1 cellular context compared by ENCODE assay signal in genomic region chr1:20787100-20787774, GRCh38.
TF ChIP-seq lines count a peak whose summit lies in the region.

TSS of gene HP1BP3 (minus strand) at chr1:20787307. CDS start at chr1:20780440, 6,867 bp downstream.

TF ChIP-seq in HepG2, 621 proteins besides CTCF, POLR2A, EP300 and RAD21 (continued from another document and continues in another):
- TF ChIP-seq MBD4 (IDR thresholded peaks at IDR 0.05; ENCODE audit: borderline replicate concordance, low read length): no peak
- TF ChIP-seq ZNF3 (CRISPR knock-in tag; IDR thresholded peaks at IDR 0.05): no peak
- peak; percentile 57 for TF ChIP-seq HDAC1 (CRISPR knock-in tag; IDR thresholded peaks at IDR 0.05)
- no peak for TF ChIP-seq AHR (CRISPR knock-in tag; IDR thresholded peaks at IDR 0.05)
- TF ChIP-seq ZNF747 (CRISPR knock-in tag; IDR thresholded peaks at IDR 0.05; ENCODE audit: borderline replicate concordance): no peak
- TF ChIP-seq ATM (IDR thresholded peaks at IDR 0.05; ENCODE audit: borderline replicate concordance): no peak
- TF ChIP-seq SP2 (CRISPR knock-in tag; IDR thresholded peaks at IDR 0.05): no peak
- TF ChIP-seq ZNF256 (CRISPR knock-in tag; conservative IDR thresholded peaks at IDR 0.05): no peak
- no peak for TF ChIP-seq NFATC3 (CRISPR knock-in tag; IDR thresholded peaks at IDR 0.05)
- TF ChIP-seq, protein P1, sequence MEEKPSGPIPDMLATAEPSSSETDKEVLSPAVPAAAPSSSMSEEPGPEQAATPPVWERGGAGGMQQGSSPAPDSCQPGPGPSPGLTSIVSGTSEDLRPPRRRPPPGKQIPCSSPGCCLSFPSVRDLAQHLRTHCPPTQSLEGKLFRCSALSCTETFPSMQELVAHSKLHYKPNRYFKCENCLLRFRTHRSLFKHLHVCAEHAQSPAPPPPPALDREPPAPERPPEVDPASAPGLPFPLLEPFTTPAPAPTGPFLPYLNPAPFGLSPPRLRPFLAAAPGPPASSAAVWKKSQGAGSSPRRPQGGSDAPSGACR (CRISPR knock-in tag; IDR thresholded peaks at IDR 0.05): 0 out of 2 replicates have a peak, but pooled peaks have one; percentile 67
- TF ChIP-seq TCF12 (IDR thresholded peaks at IDR 0.05): no peak
- TF ChIP-seq TCF12 (CRISPR knock-in tag; IDR thresholded peaks at IDR 0.05): no peak; the same call in 1 of the 2 replicates
- TF ChIP-seq KLF11 (CRISPR knock-in tag; IDR thresholded peaks at IDR 0.05): no peak
- no peak for TF ChIP-seq ZNF513 (CRISPR knock-in tag; conservative IDR thresholded peaks at IDR 0.05)
- no peak for TF ChIP-seq ZFP37 (CRISPR knock-in tag; IDR thresholded peaks at IDR 0.05; ENCODE audit: borderline replicate concordance)
- no peak for TF ChIP-seq ZNF562 (CRISPR knock-in tag; IDR thresholded peaks at IDR 0.05; ENCODE audit: borderline replicate concordance)
- no peak for TF ChIP-seq MTF1 (CRISPR knock-in tag; IDR thresholded peaks at IDR 0.05)
- no peak for TF ChIP-seq NR2C2 (CRISPR knock-in tag; IDR thresholded peaks at IDR 0.05; ENCODE audit: borderline replicate concordance)
- TF ChIP-seq TP53 (CRISPR knock-in tag; conservative IDR thresholded peaks at IDR 0.05): no peak
- no peak for TF ChIP-seq MAFG (CRISPR knock-in tag; IDR thresholded peaks at IDR 0.05)
- TF ChIP-seq ZNF280D (CRISPR knock-in tag; IDR thresholded peaks at IDR 0.05): no peak
- TF ChIP-seq ZNF180 (CRISPR knock-in tag; IDR thresholded peaks at IDR 0.05; ENCODE audit: borderline replicate concordance, low read depth): no peak
- TF ChIP-seq ZNF549 (CRISPR knock-in tag; IDR thresholded peaks at IDR 0.05): no peak
- no peak; the same call in 1 of the 2 replicates for TF ChIP-seq REPIN1 (CRISPR knock-in tag; IDR thresholded peaks at IDR 0.05; ENCODE audit: borderline replicate concordance, low read depth)
- no peak for TF ChIP-seq ZNF713 (CRISPR knock-in tag; IDR thresholded peaks at IDR 0.05)
- TF ChIP-seq ZNF136 (CRISPR knock-in tag; IDR thresholded peaks at IDR 0.05; ENCODE audit: low read depth): no peak
- TF ChIP-seq ZFX (CRISPR knock-in tag; IDR thresholded peaks at IDR 0.05; ENCODE audit: low read depth): no peak
- TF ChIP-seq PITX1 (CRISPR knock-in tag; IDR thresholded peaks at IDR 0.05): 0 out of 2 replicates have a peak, but pooled peaks have one; percentile 25
- TF ChIP-seq RNF2 (conservative IDR thresholded peaks at IDR 0.05; ENCODE audit: low read depth): no peak
- 0 out of 2 replicates have a peak, but pooled peaks have one; percentile 23 for TF ChIP-seq ZNF557 (CRISPR knock-in tag; IDR thresholded peaks at IDR 0.05)
- TF ChIP-seq ZNF138 (CRISPR knock-in tag; IDR thresholded peaks at IDR 0.05; ENCODE audit: low read depth): no peak
- TF ChIP-seq ZNF788 (CRISPR knock-in tag; IDR thresholded peaks at IDR 0.05; ENCODE audit: borderline replicate concordance): peak; percentile 4; the same call in 1 of the 2 replicates
- no peak for TF ChIP-seq ZNF205 (CRISPR knock-in tag; IDR thresholded peaks at IDR 0.05)
- no peak for TF ChIP-seq BRF2 (CRISPR knock-in tag; IDR thresholded peaks at IDR 0.05)
- TF ChIP-seq JUND (CRISPR knock-in tag; IDR thresholded peaks at IDR 0.05): no peak
- TF ChIP-seq ZNF317 (CRISPR knock-in tag; IDR thresholded peaks at IDR 0.05): no peak
- TF ChIP-seq ZNF709 (CRISPR knock-in tag; IDR thresholded peaks at IDR 0.05): no peak
- TF ChIP-seq, protein P2, sequence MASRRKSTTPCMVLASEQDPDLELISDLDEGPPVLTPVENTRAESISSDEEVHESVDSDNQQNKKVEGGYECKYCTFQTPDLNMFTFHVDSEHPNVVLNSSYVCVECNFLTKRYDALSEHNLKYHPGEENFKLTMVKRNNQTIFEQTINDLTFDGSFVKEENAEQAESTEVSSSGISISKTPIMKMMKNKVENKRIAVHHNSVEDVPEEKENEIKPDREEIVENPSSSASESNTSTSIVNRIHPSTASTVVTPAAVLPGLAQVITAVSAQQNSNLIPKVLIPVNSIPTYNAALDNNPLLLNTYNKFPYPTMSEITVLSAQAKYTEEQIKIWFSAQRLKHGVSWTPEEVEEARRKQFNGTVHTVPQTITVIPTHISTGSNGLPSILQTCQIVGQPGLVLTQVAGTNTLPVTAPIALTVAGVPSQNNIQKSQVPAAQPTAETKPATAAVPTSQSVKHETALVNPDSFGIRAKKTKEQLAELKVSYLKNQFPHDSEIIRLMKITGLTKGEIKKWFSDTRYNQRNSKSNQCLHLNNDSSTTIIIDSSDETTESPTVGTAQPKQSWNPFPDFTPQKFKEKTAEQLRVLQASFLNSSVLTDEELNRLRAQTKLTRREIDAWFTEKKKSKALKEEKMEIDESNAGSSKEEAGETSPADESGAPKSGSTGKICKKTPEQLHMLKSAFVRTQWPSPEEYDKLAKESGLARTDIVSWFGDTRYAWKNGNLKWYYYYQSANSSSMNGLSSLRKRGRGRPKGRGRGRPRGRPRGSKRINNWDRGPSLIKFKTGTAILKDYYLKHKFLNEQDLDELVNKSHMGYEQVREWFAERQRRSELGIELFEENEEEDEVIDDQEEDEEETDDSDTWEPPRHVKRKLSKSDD (CRISPR knock-in tag; IDR thresholded peaks at IDR 0.05; ENCODE audit: low read depth): no peak
- TF ChIP-seq, protein P3, sequence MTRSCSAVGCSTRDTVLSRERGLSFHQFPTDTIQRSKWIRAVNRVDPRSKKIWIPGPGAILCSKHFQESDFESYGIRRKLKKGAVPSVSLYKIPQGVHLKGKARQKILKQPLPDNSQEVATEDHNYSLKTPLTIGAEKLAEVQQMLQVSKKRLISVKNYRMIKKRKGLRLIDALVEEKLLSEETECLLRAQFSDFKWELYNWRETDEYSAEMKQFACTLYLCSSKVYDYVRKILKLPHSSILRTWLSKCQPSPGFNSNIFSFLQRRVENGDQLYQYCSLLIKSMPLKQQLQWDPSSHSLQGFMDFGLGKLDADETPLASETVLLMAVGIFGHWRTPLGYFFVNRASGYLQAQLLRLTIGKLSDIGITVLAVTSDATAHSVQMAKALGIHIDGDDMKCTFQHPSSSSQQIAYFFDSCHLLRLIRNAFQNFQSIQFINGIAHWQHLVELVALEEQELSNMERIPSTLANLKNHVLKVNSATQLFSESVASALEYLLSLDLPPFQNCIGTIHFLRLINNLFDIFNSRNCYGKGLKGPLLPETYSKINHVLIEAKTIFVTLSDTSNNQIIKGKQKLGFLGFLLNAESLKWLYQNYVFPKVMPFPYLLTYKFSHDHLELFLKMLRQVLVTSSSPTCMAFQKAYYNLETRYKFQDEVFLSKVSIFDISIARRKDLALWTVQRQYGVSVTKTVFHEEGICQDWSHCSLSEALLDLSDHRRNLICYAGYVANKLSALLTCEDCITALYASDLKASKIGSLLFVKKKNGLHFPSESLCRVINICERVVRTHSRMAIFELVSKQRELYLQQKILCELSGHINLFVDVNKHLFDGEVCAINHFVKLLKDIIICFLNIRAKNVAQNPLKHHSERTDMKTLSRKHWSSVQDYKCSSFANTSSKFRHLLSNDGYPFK (CRISPR knock-in tag; IDR thresholded peaks at IDR 0.05; ENCODE audit: borderline replicate concordance): no peak
- TF ChIP-seq MED13 (CRISPR knock-in tag; IDR thresholded peaks at IDR 0.05): 0 out of 2 replicates have a peak, but pooled peaks have one; percentile 57
- TF ChIP-seq, protein P4, sequence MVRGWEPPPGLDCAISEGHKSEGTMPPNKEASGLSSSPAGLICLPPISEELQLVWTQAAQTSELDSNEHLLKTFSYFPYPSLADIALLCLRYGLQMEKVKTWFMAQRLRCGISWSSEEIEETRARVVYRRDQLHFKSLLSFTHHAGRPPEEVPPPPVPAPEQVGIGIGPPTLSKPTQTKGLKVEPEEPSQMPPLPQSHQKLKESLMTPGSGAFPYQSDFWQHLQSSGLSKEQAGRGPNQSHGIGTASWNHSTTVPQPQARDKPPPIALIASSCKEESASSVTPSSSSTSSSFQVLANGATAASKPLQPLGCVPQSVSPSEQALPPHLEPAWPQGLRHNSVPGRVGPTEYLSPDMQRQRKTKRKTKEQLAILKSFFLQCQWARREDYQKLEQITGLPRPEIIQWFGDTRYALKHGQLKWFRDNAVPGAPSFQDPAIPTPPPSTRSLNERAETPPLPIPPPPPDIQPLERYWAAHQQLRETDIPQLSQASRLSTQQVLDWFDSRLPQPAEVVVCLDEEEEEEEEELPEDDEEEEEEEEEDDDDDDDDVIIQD (CRISPR knock-in tag; IDR thresholded peaks at IDR 0.05; ENCODE audit: low read depth): no peak
- TF ChIP-seq, protein P5, sequence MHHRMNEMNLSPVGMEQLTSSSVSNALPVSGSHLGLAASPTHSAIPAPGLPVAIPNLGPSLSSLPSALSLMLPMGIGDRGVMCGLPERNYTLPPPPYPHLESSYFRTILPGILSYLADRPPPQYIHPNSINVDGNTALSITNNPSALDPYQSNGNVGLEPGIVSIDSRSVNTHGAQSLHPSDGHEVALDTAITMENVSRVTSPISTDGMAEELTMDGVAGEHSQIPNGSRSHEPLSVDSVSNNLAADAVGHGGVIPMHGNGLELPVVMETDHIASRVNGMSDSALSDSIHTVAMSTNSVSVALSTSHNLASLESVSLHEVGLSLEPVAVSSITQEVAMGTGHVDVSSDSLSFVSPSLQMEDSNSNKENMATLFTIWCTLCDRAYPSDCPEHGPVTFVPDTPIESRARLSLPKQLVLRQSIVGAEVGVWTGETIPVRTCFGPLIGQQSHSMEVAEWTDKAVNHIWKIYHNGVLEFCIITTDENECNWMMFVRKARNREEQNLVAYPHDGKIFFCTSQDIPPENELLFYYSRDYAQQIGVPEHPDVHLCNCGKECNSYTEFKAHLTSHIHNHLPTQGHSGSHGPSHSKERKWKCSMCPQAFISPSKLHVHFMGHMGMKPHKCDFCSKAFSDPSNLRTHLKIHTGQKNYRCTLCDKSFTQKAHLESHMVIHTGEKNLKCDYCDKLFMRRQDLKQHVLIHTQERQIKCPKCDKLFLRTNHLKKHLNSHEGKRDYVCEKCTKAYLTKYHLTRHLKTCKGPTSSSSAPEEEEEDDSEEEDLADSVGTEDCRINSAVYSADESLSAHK (CRISPR knock-in tag; IDR thresholded peaks at IDR 0.05; ENCODE audit: borderline replicate concordance): no peak
- no peak for TF ChIP-seq BORCS8-MEF2B (CRISPR knock-in tag; IDR thresholded peaks at IDR 0.05)
- no peak for TF ChIP-seq ZNF576 (CRISPR knock-in tag; IDR thresholded peaks at IDR 0.05)
- TF ChIP-seq ZNF335 (CRISPR knock-in tag; IDR thresholded peaks at IDR 0.05): no peak
- no peak for TF ChIP-seq SRSF4 (IDR thresholded peaks at IDR 0.05; ENCODE audit: low read depth, low read length, poor library complexity, severe bottlenecking)
- no peak for TF ChIP-seq ELF1 (CRISPR knock-in tag; IDR thresholded peaks at IDR 0.05)
- TF ChIP-seq EED (CRISPR knock-in tag; IDR thresholded peaks at IDR 0.05): no peak
- no peak for TF ChIP-seq NPAS2 (CRISPR knock-in tag; IDR thresholded peaks at IDR 0.05; ENCODE audit: borderline replicate concordance)
- TF ChIP-seq ZNF337 (CRISPR knock-in tag; IDR thresholded peaks at IDR 0.05; ENCODE audit: borderline replicate concordance, low read depth): no peak; the same call in 1 of the 2 replicates
